8 cellular contexts compared by ENCODE assay signal in genomic region chr11:107591098-107591445, GRCh38. TPM values are rescaled to one million over a fixed set of nuclear protein-coding genes. Genes with fewer than 3 reads are reported as not detected.
A peak's percentile ranks its signal among the peaks of the same experiment; 100 is the strongest.
DNase-seq lines count a peak whose midpoint lies in the region; ATAC-seq, FAIRE-seq and TF ChIP-seq lines count a peak whose summit lies in the region.

ELMOD1 (plus strand) TSS chr11:107591147; CDS start chr11:107618190, 27,043 bp downstream.

- H3K4me1 Mint-ChIP-seq in astrocyte (ENCODE audit: low read depth, unreplicated experiment) = no peaks in the 10 kb centered on the region

- H3K27ac ChIP-seq in PC-3 (ENCODE audit: low read length) = no peak within 1 kb of the TSS
- no peak within 1 kb of the TSS for H3K27ac ChIP-seq in astrocyte (ENCODE audit: low read depth, low read length)
- H3K27ac ChIP-seq in rectal smooth muscle tissue (ENCODE audit: low read depth, low read length) = no peak within 1 kb of the TSS

- ATAC-seq in HG02642 (IDR thresholded peaks at IDR 0.05; ENCODE audit: poor library complexity, unreplicated experiment) (peak; percentile 57), PC-3 (peak; percentile 66)

- H3K36me3 Mint-ChIP-seq in astrocyte (ENCODE audit: low read depth, unreplicated experiment) = peaks cover 2% of the 10 kb centered on the region

- TF ChIP-seq CTCF in PC-3 (conservative IDR thresholded peaks at IDR 0.05; ENCODE audit: low read depth, low read length) = no peak; the same call in 1 of the 2 replicates
- TF ChIP-seq CTCF in astrocyte (IDR thresholded peaks at IDR 0.05; ENCODE audit: insufficient read depth, low read depth, low read length) = no peak

- peak; percentile 6 for DNase-seq in SKM-1 treated with dmso at 0.1 percent for 144 hours (lab: John Stamatoyannopoulos, UW; ENCODE audit: unreplicated experiment)
- no peak for DNase-seq in SKM-1 (lab: John Stamatoyannopoulos, UW; ENCODE audit: unreplicated experiment)
- DNase-seq in PC-3 = peak; percentile 45
- peak; percentile 10 for DNase-seq in astrocyte (ENCODE audit: low read depth)
- DNase-seq in hippocampal formation (lab: John Stamatoyannopoulos, UW) = peak; percentile 5 to 35
- DNase-seq in dedifferentiated amniotic fluid mesenchymal stem cell (ENCODE audit: extremely low spot score) = no peak

- CTCF ChIA-PET in PC-3 (lab: Charles Lee) = no interaction called here

- intact Hi-C loops in PC-3 (cut with micrococcal nuclease) = no loop called here

- BruUV-seq in PC-3 (replicated peaks; lab: Mats Ljungman, UMichigan) = no TSS peak

- H3K36me3 ChIP-seq in PC-3 (ENCODE audit: low read depth, low read length) (no peaks in the 10 kb centered on the region), astrocyte (ENCODE audit: insufficient read depth, low read length) (no peaks in the 10 kb centered on the region), rectal smooth muscle tissue (ENCODE audit: control insufficient read depth, insufficient read depth, low read length) (no peaks in the 10 kb centered on the region)

- no peaks in the 10 kb centered on the region for H3F3A ChIP-seq in PC-3 (ENCODE audit: low read length, unreplicated experiment)

- no peak for FAIRE-seq in astrocyte (lab: Jason Lieb, UNC)

- no peaks in the 10 kb centered on the region for H3K9me3 Mint-ChIP-seq in astrocyte (ENCODE audit: unreplicated experiment)

- H4K20me1 ChIP-seq in PC-3 (ENCODE audit: low read length) (no peaks in the 10 kb centered on the region), astrocyte (ENCODE audit: insufficient read depth, low read length) (no peaks in the 10 kb centered on the region)

- H3K27me3 ChIP-seq in PC-3 (ENCODE audit: low read length) (peaks cover 77% of the 10 kb centered on the region), astrocyte (ENCODE audit: insufficient read depth, low read length) (peaks cover 53% of the 10 kb centered on the region), rectal smooth muscle tissue (ENCODE audit: control insufficient read depth, insufficient read depth, low read length) (peaks cover 12% of the 10 kb centered on the region)

- H3K79me2 ChIP-seq in PC-3 (ENCODE audit: low read length) = no peaks in the 10 kb centered on the region
- no peaks in the 10 kb centered on the region for H3K79me2 ChIP-seq in astrocyte (ENCODE audit: insufficient read depth, low read length)

- H3K4me3 ChIP-seq in PC-3 (ENCODE audit: low read length) (peak within 1 kb of the TSS; percentile 74), astrocyte (ENCODE audit: insufficient read depth, low read depth, low read length) (peak within 1 kb of the TSS; percentile 78), rectal smooth muscle tissue (ENCODE audit: low read length) (peak within 1 kb of the TSS; percentile 87)

- peak within 1 kb of the TSS; percentile 85 for H3K4me3 Mint-ChIP-seq in astrocyte (ENCODE audit: unreplicated experiment)

- no peaks in the 10 kb centered on the region for H3K9me2 ChIP-seq in PC-3 (replicated peaks; ENCODE audit: low read length)

- H3K27ac Mint-ChIP-seq in astrocyte (ENCODE audit: unreplicated experiment) = peak within 1 kb of the TSS; percentile 31

- H2AFZ ChIP-seq in PC-3 (ENCODE audit: low read length) (peak within 1 kb of the TSS; percentile 88), astrocyte (ENCODE audit: low read depth, low read length) (peak within 1 kb of the TSS; percentile 99)

- H3K9me3 ChIP-seq in PC-3 (ENCODE audit: low read length) (no peaks in the 10 kb centered on the region), astrocyte (ENCODE audit: insufficient read depth, low read depth, low read length) (no peaks in the 10 kb centered on the region)

- POLR2A ChIA-PET in PC-3 (lab: Charles Lee; ENCODE audit: unreplicated experiment) = no interaction called here

- peaks cover 73% of the 10 kb centered on the region for H3K27me3 Mint-ChIP-seq in astrocyte (ENCODE audit: low read depth, unreplicated experiment)

- H3K4me2 ChIP-seq in PC-3 (ENCODE audit: low read length) (peak within 1 kb of the TSS; percentile 97), astrocyte (ENCODE audit: low read length) (peak within 1 kb of the TSS; percentile 100)

- H3K4me1 ChIP-seq in PC-3 (ENCODE audit: insufficient read depth, low read length) = peaks cover 23% of the 10 kb centered on the region; the same call in 1 of the 2 replicates
- peaks cover 13% of the 10 kb centered on the region for H3K4me1 ChIP-seq in astrocyte (ENCODE audit: insufficient read depth, low read length)
- peaks cover 3% of the 10 kb centered on the region for H3K4me1 ChIP-seq in rectal smooth muscle tissue (ENCODE audit: control insufficient read depth, insufficient read depth, low read length)

- H3K9ac ChIP-seq in PC-3 (ENCODE audit: low read length) (no peak within 1 kb of the TSS), astrocyte (ENCODE audit: low read length) (peak within 1 kb of the TSS; percentile 72), rectal smooth muscle tissue (ENCODE audit: low read length) (no peak within 1 kb of the TSS)

RNA-seq across cellular contexts. Expression of gene ELMOD1, which starts in this region (rescaled TPM):
- total RNA-seq in PC-3 (2014; rRNA removed) (not detected in 2 replicates), astrocyte (0.34 and 0.52 TPM in 2 replicates)

Comparison
In these comparisons a context has a peak if more than half of its experiments do, and no peak if none do; other contexts are left out.
1. DNase-seq: peak in SKM-1 treated with dmso at 0.1 percent for 144 hours (single experiment) and hippocampal formation (2 of 2); none in SKM-1 (single experiment) and dedifferentiated amniotic fluid mesenchymal stem cell (single experiment).
2. Peak in DNase-seq, ATAC-seq, H3K4me3 ChIP-seq and H3K4me2 ChIP-seq in PC-3; RNA of the gene not detected or under 1 TPM.
3. Peak in DNase-seq, H3K4me3 ChIP-seq, H3K9ac ChIP-seq and H3K4me2 ChIP-seq in astrocyte; RNA of the gene not detected or under 1 TPM.
4. Peak in every context shown above with its lines, with median percentiles within 50 percentile points of each other: H3K4me3 ChIP-seq.